17 cellular contexts compared by ENCODE assay signal in the genomic region with DNA sequence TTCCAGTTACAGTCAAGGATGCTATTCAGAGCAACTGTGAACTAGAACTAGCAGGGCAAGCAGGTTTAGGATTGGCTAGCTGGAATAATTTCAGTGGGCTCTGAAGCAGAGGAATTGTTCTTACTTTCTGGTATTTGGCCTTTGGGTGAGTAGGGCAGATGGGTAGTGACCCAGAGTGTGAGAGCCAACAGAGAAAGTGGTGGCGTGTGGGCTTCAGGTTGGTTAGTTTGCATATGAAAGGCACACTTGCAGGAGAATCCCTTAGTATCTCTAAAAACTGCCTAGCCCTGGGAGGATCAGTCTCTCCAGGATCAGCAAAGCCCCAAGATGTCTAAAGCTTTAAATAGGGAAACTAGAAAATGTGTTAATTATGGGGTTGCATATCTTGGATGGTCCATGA.
"Had no signal": no experiment of that assay in that cellular context is flagged by ENCODE, and none has a peak within 500 bp of the region (broad histone marks: within the 10 kb centered on the region; RNA-seq: fewer than 3 reads in every experiment).

No MANE protein-coding gene starts in this region.

- H3K27ac ChIP-seq: coronary artery, heart right ventricle, thoracic aorta, transverse colon had no signal

- DNase-seq: central memory CD4-positive, alpha-beta T cell; effector CD4-positive, alpha-beta T cell; heart right ventricle; hypothalamus; left colon; left ventricle myocardium superior; naive thymus-derived CD8-positive, alpha-beta T cell; posterior cingulate gyrus; stimulated activated CD4-positive, alpha-beta T cell treated with anti-CD3 and anti-CD28 coated beads, Interleukin-2, amount 100 ng/mL, for 24 hours; stimulated activated CD4-positive, alpha-beta T cell treated with anti-CD3 and anti-CD28 coated beads, Interleukin-4, amount 100 ng/mL, for 4 hours; stimulated activated naive B cell treated with anti-CD40 and anti-IgM and Interleukin-4, amounts not matched to agents 10 μg/mL and 1 μg/mL and 100 μg/mL, for 72 hours; stimulated activated naive CD8-positive, alpha-beta T cell treated with anti-CD3 and anti-CD28 coated beads, Interleukin-15, amount 100 ng/mL, for 72 hours; transverse colon had no signal

- H3K36me3 ChIP-seq: heart right ventricle, thoracic aorta, transverse colon had no signal

- H3K9me3 Mint-ChIP-seq: naive thymus-derived CD8-positive, alpha-beta T cell; stimulated activated naive B cell treated with anti-CD40 and anti-IgM and Interleukin-4, amounts not matched to agents 10 μg/mL and 1 μg/mL and 100 μg/mL, for 72 hours; stimulated activated naive CD8-positive, alpha-beta T cell treated with anti-CD3 and anti-CD28 coated beads, Interleukin-15, amount 100 ng/mL, for 72 hours had no signal

- H3K4me3 ChIP-seq: coronary artery, heart right ventricle, lung, thoracic aorta, transverse colon had no signal

- H3K27me3 ChIP-seq: transverse colon had no signal

- H3K4me1 ChIP-seq: heart right ventricle, transverse colon had no signal

- H3K36me3 Mint-ChIP-seq: naive thymus-derived CD8-positive, alpha-beta T cell; stimulated activated naive B cell treated with anti-CD40 and anti-IgM and Interleukin-4, amounts not matched to agents 10 μg/mL and 1 μg/mL and 100 μg/mL, for 72 hours had no signal

- H3K27ac Mint-ChIP-seq: naive thymus-derived CD8-positive, alpha-beta T cell; stimulated activated naive B cell treated with anti-CD40 and anti-IgM and Interleukin-4, amounts not matched to agents 10 μg/mL and 1 μg/mL and 100 μg/mL, for 72 hours; stimulated activated naive CD8-positive, alpha-beta T cell treated with anti-CD3 and anti-CD28 coated beads, Interleukin-15, amount 100 ng/mL, for 72 hours had no signal

- ATAC-seq: heart right ventricle; left colon; left ventricle myocardium superior; naive thymus-derived CD8-positive, alpha-beta T cell; sciatic nerve; stimulated activated naive B cell treated with anti-CD40 and anti-IgM and Interleukin-4, amounts not matched to agents 10 μg/mL and 1 μg/mL and 100 μg/mL, for 72 hours; stimulated activated naive CD8-positive, alpha-beta T cell treated with anti-CD3 and anti-CD28 coated beads, Interleukin-15, amount 100 ng/mL, for 72 hours had no signal

- H3K9me3 ChIP-seq: heart right ventricle, thoracic aorta, transverse colon had no signal

- H3K4me1 Mint-ChIP-seq: stimulated activated naive B cell treated with anti-CD40 and anti-IgM and Interleukin-4, amounts not matched to agents 10 μg/mL and 1 μg/mL and 100 μg/mL, for 72 hours had no signal

- H3K4me3 Mint-ChIP-seq: naive thymus-derived CD8-positive, alpha-beta T cell; stimulated activated naive B cell treated with anti-CD40 and anti-IgM and Interleukin-4, amounts not matched to agents 10 μg/mL and 1 μg/mL and 100 μg/mL, for 72 hours; stimulated activated naive CD8-positive, alpha-beta T cell treated with anti-CD3 and anti-CD28 coated beads, Interleukin-15, amount 100 ng/mL, for 72 hours had no signal
